In genomic region chrX:22526339-22526738, GRCh38 we compare ENCODE assay signal across 9 cellular contexts.
DNase-seq lines count a peak whose midpoint lies in the region; ATAC-seq, FAIRE-seq and TF ChIP-seq lines count a peak whose summit lies in the region.
"Had no signal": no experiment of that assay in that cellular context is flagged by ENCODE, and none has a peak within 500 bp of the region (broad histone marks: within the 10 kb centered on the region; RNA-seq: fewer than 3 reads in every experiment).

No MANE protein-coding gene starts in this region.

- no peak for TF ChIP-seq EP300 in ovary (IDR thresholded peaks at IDR 0.05)

- no peak for TF ChIP-seq CTCF in bronchial epithelial cell (IDR thresholded peaks at IDR 0.05; ENCODE audit: insufficient read depth, low read length, severe bottlenecking)
- TF ChIP-seq CTCF in ovary (IDR thresholded peaks at IDR 0.05), result no peak

- no peak overlapping the region for H3K27ac Mint-ChIP-seq in activated naive CD4-positive, alpha-beta T cell treated with anti-CD3 and anti-CD28 coated beads, Interleukin-2, amount 50 U/mL, for 72 hours

- WGBS in ovary, 3 donors, result 73 to 82% (median 81%) methylated on average over 3 of the region's 3 CpGs

- peaks cover 53 to 83% (median 71%) of the 10 kb centered on the region in 11 experiments for H3K9me3 ChIP-seq in BLaER1 treated with 17β-estradiol and CSF1 and Interleukin-3, amounts not matched to agents 10 nM and 100 nM (replicated peaks in 1 of 11)
- no peaks in the 10 kb centered on the region for H3K9me3 ChIP-seq in ovary

- H3K9me3 Mint-ChIP-seq in activated naive CD4-positive, alpha-beta T cell treated with anti-CD3 and anti-CD28 coated beads, Interleukin-2, amount 50 U/mL, for 72 hours, result peaks cover 0 to 4% of the 10 kb centered on the region in 2 donors

- H3K4me1 ChIP-seq in BLaER1 treated with 17β-estradiol and CSF1 and Interleukin-3, amounts not matched to agents 10 nM and 100 nM, result peaks cover 15 to 26% (median 22%) of the 10 kb centered on the region in 10 experiments
- H3K4me1 ChIP-seq in ovary (ENCODE audit: insufficient read depth), result no peaks in the 10 kb centered on the region

- H3K9ac ChIP-seq in BLaER1 treated with 17β-estradiol and CSF1 and Interleukin-3, amounts not matched to agents 10 nM and 100 nM, result peak overlapping the region in 4 of 11 experiments; percentile 34 to 57 (median 52); a peak in 8 of 22 replicates

- no peaks in the 10 kb centered on the region for H3K36me3 Mint-ChIP-seq in activated naive CD4-positive, alpha-beta T cell treated with anti-CD3 and anti-CD28 coated beads, Interleukin-2, amount 50 U/mL, for 72 hours

- intact Hi-C loops in ovary (cut with DNase I), result no loop called here

- H4K20me1 ChIP-seq in BLaER1 treated with 17β-estradiol and CSF1 and Interleukin-3, amounts not matched to agents 10 nM and 100 nM, result no peaks in the 10 kb centered on the region

- H3K4me3 ChIP-seq in BLaER1 treated with 17β-estradiol and CSF1 and Interleukin-3, amounts not matched to agents 10 nM and 100 nM, result no peak overlapping the region
- no peak overlapping the region for H3K4me3 ChIP-seq in bronchial epithelial cell (ENCODE audit: low read depth, low read length)
- no peak overlapping the region for H3K4me3 ChIP-seq in ovary

- no peak for TF ChIP-seq POLR2A in ovary (IDR thresholded peaks at IDR 0.05)

- no peaks in the 10 kb centered on the region for H3K27me3 ChIP-seq in BLaER1 treated with 17β-estradiol and CSF1 and Interleukin-3, amounts not matched to agents 10 nM and 100 nM
- H3K27me3 ChIP-seq in bronchial epithelial cell (ENCODE audit: control insufficient read depth, insufficient read depth, low read length) (no peaks in the 10 kb centered on the region), ovary (no peaks in the 10 kb centered on the region)

- peak; percentile 95 for DNase-seq in bronchial epithelial cell (ENCODE audit: low read depth)
- no peak for DNase-seq in NCI-H1105 (lab: John Stamatoyannopoulos, UW)
- DNase-seq in ovary, result no peak
- DNase-seq in activated naive CD4-positive, alpha-beta T cell treated with anti-CD3 and anti-CD28 coated beads, Interleukin-2, amount 50 U/mL, for 72 hours (ENCODE audit: low spot score in 2 of 2), result no peak
- no peak for DNase-seq in globus pallidus (ENCODE audit: low spot score)
- DNase-seq: glutamatergic neuron had no signal

- H3K36me3 ChIP-seq in BLaER1 treated with 17β-estradiol and CSF1 and Interleukin-3, amounts not matched to agents 10 nM and 100 nM, result 0 out of 22 replicates have a peak, but pooled peaks cover 0 to 3% (median 0%) of the 10 kb centered on the region in 11 experiments
- no peaks in the 10 kb centered on the region for H3K36me3 ChIP-seq in bronchial epithelial cell (ENCODE audit: control insufficient read depth, insufficient read depth, low read length)
- H3K36me3 ChIP-seq in ovary, result no peaks in the 10 kb centered on the region

- H3K27ac ChIP-seq in BLaER1 treated with 17β-estradiol and CSF1 and Interleukin-3, amounts not matched to agents 10 nM and 100 nM, result peak overlapping the region; percentile 33 to 86 (median 76); a peak in 21 of 22 replicates
- H3K27ac ChIP-seq in ovary, result no peak overlapping the region

- peak overlapping the region; percentile 23 to 72 (median 59) for H3K4me2 ChIP-seq in BLaER1 treated with 17β-estradiol and CSF1 and Interleukin-3, amounts not matched to agents 10 nM and 100 nM

- peak; percentile 98 for ATAC-seq in GM21390 (IDR thresholded peaks at IDR 0.05; ENCODE audit: unreplicated experiment)
- ATAC-seq in HG03460 (IDR thresholded peaks at IDR 0.05; ENCODE audit: unreplicated experiment), result peak; percentile 99
- no peak for ATAC-seq in activated naive CD4-positive, alpha-beta T cell treated with anti-CD3 and anti-CD28 coated beads, Interleukin-2, amount 50 U/mL, for 72 hours

- FAIRE-seq in bronchial epithelial cell (lab: Jason Lieb, UNC), result no peak

Comparison
In these comparisons a context has a peak if more than half of its experiments do, and no peak if none do; other contexts are left out.
1. H3K27ac ChIP-seq: peak in BLaER1 treated with 17β-estradiol and CSF1 and Interleukin-3, amounts not matched to agents 10 nM and 100 nM (11 of 11); none in ovary (0 of 2).
2. ATAC-seq: peak in GM21390 (single experiment) and HG03460 (single experiment); none in activated naive CD4-positive, alpha-beta T cell treated with anti-CD3 and anti-CD28 coated beads, Interleukin-2, amount 50 U/mL, for 72 hours (0 of 2).